Comparison of ENCODE assay signal across 1 cellular context in genomic region chr16:84198401-84198800, GRCh38.
TF ChIP-seq lines count a peak whose summit lies in the region.

No MANE protein-coding gene starts in this region.

TF ChIP-seq in SK-N-SH, 30 proteins besides CTCF, POLR2A, EP300 and RAD21 (continued from another document):
- no peak for TF ChIP-seq PBX3 (IDR thresholded peaks at IDR 0.05)
- TF ChIP-seq POLR2AphosphoS5 (IDR thresholded peaks at IDR 0.05; ENCODE audit: low read depth, low read length): no peak
